ENCODE assay signal across 8 cellular contexts in the genomic region with DNA sequence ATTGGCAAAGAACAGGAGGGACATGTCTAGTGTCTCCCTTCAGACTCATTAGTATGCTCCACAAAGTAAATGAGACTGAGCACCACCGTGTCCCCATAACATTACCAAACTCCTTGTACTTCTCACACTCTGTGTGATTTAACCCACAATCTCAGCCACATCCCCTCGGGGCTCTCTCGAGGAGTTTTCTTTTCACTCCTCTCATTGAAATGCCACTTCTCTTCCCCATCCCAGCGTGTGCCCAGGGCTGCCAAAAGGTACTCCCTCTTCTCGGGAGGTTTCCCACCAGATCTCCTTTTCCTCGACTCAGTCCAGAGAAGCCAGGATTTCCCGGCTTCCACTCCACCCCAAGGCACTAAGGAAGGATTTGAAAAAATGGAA. TPM values are rescaled to one million over a fixed set of nuclear protein-coding genes. Genes with fewer than 3 reads are reported as not detected.
DNase-seq lines count a peak whose midpoint lies in the region; ATAC-seq and TF ChIP-seq lines count a peak whose summit lies in the region.

No MANE protein-coding gene starts in this region.

- H3K27me3 Mint-ChIP-seq in central memory CD8-positive, alpha-beta T cell, result peaks cover 24% of the 10 kb centered on the region
- H3K27me3 Mint-ChIP-seq in memory B cell, result peaks cover 29% of the 10 kb centered on the region

- intact Hi-C loops in upper lobe of right lung (cut with DNase I), result no loop called here

- H3K36me3 ChIP-seq in upper lobe of right lung, result no peaks in the 10 kb centered on the region

- H3K4me1 ChIP-seq in upper lobe of right lung, result peaks cover 15% of the 10 kb centered on the region

- H3K4me3 ChIP-seq in upper lobe of right lung, result peak overlapping the region; percentile 71

- peak overlapping the region; percentile 74 for H3K27ac ChIP-seq in upper lobe of right lung

- H3K27ac Mint-ChIP-seq in central memory CD8-positive, alpha-beta T cell (ENCODE audit: low read depth), result peak overlapping the region; percentile 42
- H3K27ac Mint-ChIP-seq in memory B cell, result no peak overlapping the region

- peak; percentile 82 for ATAC-seq in central memory CD8-positive, alpha-beta T cell (replicated peaks; ENCODE audit: extremely low read depth, poor library complexity, severe bottlenecking)
- peak; percentile 19 for ATAC-seq in memory B cell (ENCODE audit: low read depth)
- no peak for ATAC-seq in upper lobe of right lung
- no peak for ATAC-seq in GM19463 (IDR thresholded peaks at IDR 0.05; ENCODE audit: unreplicated experiment)

- peaks cover 14% of the 10 kb centered on the region for H3K4me1 Mint-ChIP-seq in central memory CD8-positive, alpha-beta T cell
- H3K4me1 Mint-ChIP-seq in memory B cell, result peaks cover 12% of the 10 kb centered on the region

- no peak for TF ChIP-seq CTCF in upper lobe of right lung (IDR thresholded peaks at IDR 0.05)

- H3K9me3 ChIP-seq in upper lobe of right lung, result no peaks in the 10 kb centered on the region

- peak overlapping the region; percentile 74 for H3K4me3 Mint-ChIP-seq in central memory CD8-positive, alpha-beta T cell
- peak overlapping the region; percentile 68 for H3K4me3 Mint-ChIP-seq in memory B cell

- no peaks in the 10 kb centered on the region for H3K9me3 Mint-ChIP-seq in central memory CD8-positive, alpha-beta T cell
- no peaks in the 10 kb centered on the region for H3K9me3 Mint-ChIP-seq in memory B cell

- H3K27me3 ChIP-seq in upper lobe of right lung, result no peaks in the 10 kb centered on the region

- no peaks in the 10 kb centered on the region for H3K36me3 Mint-ChIP-seq in central memory CD8-positive, alpha-beta T cell (ENCODE audit: insufficient read depth)
- H3K36me3 Mint-ChIP-seq in memory B cell, result no peaks in the 10 kb centered on the region

- DNase-seq in GM03348 (ENCODE audit: low spot score) (peak; percentile 24), NCI-H69 (lab: John Stamatoyannopoulos, UW) (peak; percentile 63), memory B cell (ENCODE audit: low spot score in 2 of 2) (no peak), upper lobe of right lung (no peak), NCI-H446 treated with DMSO at 0.1 percent for 48 hours (lab: John Stamatoyannopoulos, UW) (no peak)
- no peak for DNase-seq in central memory CD8-positive, alpha-beta T cell (ENCODE audit: low spot score in 2 of 2)
- DNase-seq in activated CD4-positive, CD25-positive, alpha-beta regulatory T cell (lab: John Stamatoyannopoulos, UW), result no peak

RNA-seq across cellular contexts. Expression of a gene that starts 1.1 kb away (rescaled TPM):
- 64.1 TPM for total RNA-seq in upper lobe of right lung

Comparison
In these comparisons a context has a peak if more than half of its experiments do, and no peak if none do; other contexts are left out.
1. DNase-seq: peak in GM03348 (single experiment) and NCI-H69 (single experiment); none in central memory CD8-positive, alpha-beta T cell (0 of 2), memory B cell (0 of 2), upper lobe of right lung (single experiment), activated CD4-positive, CD25-positive, alpha-beta regulatory T cell (0 of 4) and NCI-H446 treated with DMSO at 0.1 percent for 48 hours (single experiment).
2. ATAC-seq: peak in central memory CD8-positive, alpha-beta T cell (single experiment) and memory B cell (single experiment); none in upper lobe of right lung (single experiment) and GM19463 (single experiment).